Comparison of ENCODE assay signal across 8 cellular contexts in genomic region chr2:102449370-102449974, GRCh38. TPM values are rescaled to one million over a fixed set of nuclear protein-coding genes. Genes with fewer than 3 reads are reported as not detected.
A peak's percentile ranks its signal among the peaks of the same experiment; 100 is the strongest.
DNase-seq lines count a peak whose midpoint lies in the region; TF ChIP-seq lines count a peak whose summit lies in the region.

No MANE protein-coding gene starts in this region.

- intact Hi-C loops in left ventricle myocardium inferior (cut with micrococcal nuclease), result loop anchor here (10.0 kb wide), 1 partner anchor 555 kb away; no protein-coding TSS in a partner anchor

- no peaks in the 10 kb centered on the region for H3K9me3 ChIP-seq in SK-N-MC (ENCODE audit: low read depth, low read length)
- H3K9me3 ChIP-seq in left ventricle myocardium inferior (replicated peaks), result no peaks in the 10 kb centered on the region

- peaks cover 2% of the 10 kb centered on the region for H3K27me3 ChIP-seq in left ventricle myocardium inferior (ENCODE audit: low read depth)

- TF ChIP-seq CTCF in left ventricle myocardium inferior (IDR thresholded peaks at IDR 0.05; ENCODE audit: borderline replicate concordance), result peak; percentile 69

- H3K9ac ChIP-seq in SK-N-MC (ENCODE audit: insufficient read length), result no peak overlapping the region

- no peak overlapping the region for H3K27ac ChIP-seq in SK-N-MC
- no peak overlapping the region for H3K27ac ChIP-seq in left ventricle myocardium inferior (replicated peaks)

- no peak overlapping the region for H3K4me3 ChIP-seq in SK-N-MC
- H3K4me3 ChIP-seq in left ventricle myocardium inferior, result no peak overlapping the region

- peak; percentile 60 for DNase-seq in Ammon's horn (ENCODE audit: low spot score)
- DNase-seq in GOT3 (lab: John Stamatoyannopoulos, UW), result peak; percentile 3
- DNase-seq in SK-N-MC (ENCODE audit: low read depth, low spot score), result peak; percentile 8
- peak; percentile 73 for DNase-seq in activated naive CD4-positive, alpha-beta T cell treated with Interleukin-2 at 50 U/mL for 16 hours
- no peak for DNase-seq in left ventricle myocardium inferior
- peak; percentile 78 for DNase-seq in stimulated activated CD4-positive, alpha-beta T cell treated with anti-CD3 and anti-CD28 coated beads, Interleukin-15, amount 100 ng/mL, for 24 hours
- no peak for DNase-seq in SHP77 (lab: John Stamatoyannopoulos, UW)
- DNase-seq in DMS153 treated with DMSO at 0.1 percent for 48 hours (lab: John Stamatoyannopoulos, UW; ENCODE audit: unreplicated experiment), result no peak

- no peaks in the 10 kb centered on the region for H3K4me1 ChIP-seq in left ventricle myocardium inferior

- H3K36me3 ChIP-seq in SK-N-MC (ENCODE audit: insufficient read depth, low read length) (no peaks in the 10 kb centered on the region), left ventricle myocardium inferior (no peaks in the 10 kb centered on the region)

RNA-seq across cellular contexts. Expression of gene SLC9A4, which starts 23.6 kb away (rescaled TPM):
- total RNA-seq in left ventricle myocardium inferior, result not detected

RNA-seq across cellular contexts. Expression of gene IL18RAP, which starts 26.5 kb away (rescaled TPM):
- total RNA-seq in left ventricle myocardium inferior, result 0.30 TPM

Comparison
In these comparisons a context has a peak if more than half of its experiments do, and no peak if none do; other contexts are left out.
1. DNase-seq: peak in Ammon's horn (single experiment), GOT3 (single experiment), SK-N-MC (single experiment), activated naive CD4-positive, alpha-beta T cell treated with Interleukin-2 at 50 U/mL for 16 hours (single experiment) and stimulated activated CD4-positive, alpha-beta T cell treated with anti-CD3 and anti-CD28 coated beads, Interleukin-15, amount 100 ng/mL, for 24 hours (single experiment); none in left ventricle myocardium inferior (single experiment), SHP77 (0 of 2) and DMS153 treated with DMSO at 0.1 percent for 48 hours (single experiment).